Comparison of ENCODE assay signal across 20 cellular contexts in genomic region chr12:106088246-106089200, GRCh38. TPM values are rescaled to one million over a fixed set of nuclear protein-coding genes. Genes with fewer than 3 reads are reported as not detected.
DNase-seq lines count a peak whose midpoint lies in the region; ATAC-seq, FAIRE-seq and TF ChIP-seq lines count a peak whose summit lies in the region.
"Had no signal": no experiment of that assay in that cellular context is flagged by ENCODE, and none has a peak within 500 bp of the region (broad histone marks: within the 10 kb centered on the region; RNA-seq: fewer than 3 reads in every experiment).

No MANE protein-coding gene starts in this region.

- H3K79me2 ChIP-seq in HepG2 (ENCODE audit: insufficient read depth, low read length): no peaks in the 10 kb centered on the region

- BruUV-seq in HepG2 (replicated peaks; lab: Mats Ljungman, UMichigan): no TSS peak

- H4K20me1 ChIP-seq in HepG2 (ENCODE audit: insufficient read depth, low read length): no peaks in the 10 kb centered on the region
- H4K20me1 ChIP-seq: BLaER1 treated with 17β-estradiol and CSF1 and Interleukin-3, amounts not matched to agents 10 nM and 100 nM had no signal

- H3K27ac ChIP-seq in liver (ENCODE audit: low read depth in 1 of 2, low read length in 2 of 2) (no peak overlapping the region), HepG2 (ENCODE audit: extremely low read length, insufficient read depth, low read length) (no peak overlapping the region), left ventricle myocardium inferior (replicated peaks) (peak overlapping the region; percentile 93), psoas muscle (peak overlapping the region; percentile 38), vagina (peak overlapping the region; percentile 86)
- H3K27ac ChIP-seq: BLaER1 treated with 17β-estradiol and CSF1 and Interleukin-3, amounts not matched to agents 10 nM and 100 nM; epithelial cell of prostate had no signal

- H3K36me3 ChIP-seq in liver (ENCODE audit: control insufficient read depth in 4 of 4, insufficient read depth in 3 of 4, low read depth in 1 of 4, low read length in 3 of 4) (peaks cover 0 to 3% (median 0%) of the 10 kb centered on the region in 4 donors), HepG2 (replicated peaks in 1 of 2; ENCODE audit: control insufficient read depth in 1 of 2, insufficient read depth in 2 of 2, low read length in 2 of 2) (no peaks in the 10 kb centered on the region), left ventricle myocardium inferior (peaks cover 21% of the 10 kb centered on the region), psoas muscle (ENCODE audit: insufficient read depth in 1 of 2, low read depth in 1 of 2) (peaks cover 0 to 23% of the 10 kb centered on the region in 2 donors), vagina (peaks cover 0 to 5% of the 10 kb centered on the region in 2 donors)
- H3K36me3 ChIP-seq: BLaER1 treated with 17β-estradiol and CSF1 and Interleukin-3, amounts not matched to agents 10 nM and 100 nM had no signal

- WGBS in liver: 65% methylated on average over 9 of the region's 9 CpGs
- WGBS in HepG2 (ENCODE audit: low lambda C conversion rate): 76% methylated on average over 9 of the region's 9 CpGs
- 52 to 67% (median 58%) methylated on average over 9 of the region's 9 CpGs for WGBS in psoas muscle, 3 donors

- no peak for TF ChIP-seq POLR2A in HepG2 (IDR thresholded peaks at IDR 0.05; ENCODE audit: insufficient read depth in 1 of 2, low read depth in 2 of 2, low read length in 2 of 2)
- no peak for TF ChIP-seq POLR2A in vagina (IDR thresholded peaks at IDR 0.05)

- in situ Hi-C loops in HepG2 (cut with HindIII; ENCODE audit: extremely low pct_ligation_motif_present, low pct_unique_long_range_greater_than_20kb): loop anchor here (10.0 kb wide), 1 partner anchor 46 kb away; the partner anchor contains the start of gene NUAK1

- H3K27me3 ChIP-seq in liver (ENCODE audit: control insufficient read depth in 4 of 4, insufficient read depth in 4 of 4, low read length in 3 of 4) (no peaks in the 10 kb centered on the region), HepG2 (ENCODE audit: control insufficient read depth in 1 of 2, insufficient read depth in 2 of 2, low read length in 2 of 2) (no peaks in the 10 kb centered on the region), left ventricle myocardium inferior (ENCODE audit: low read depth) (no peaks in the 10 kb centered on the region), psoas muscle (ENCODE audit: insufficient read depth in 3 of 3, low read length in 2 of 3) (no peaks in the 10 kb centered on the region), vagina (no peaks in the 10 kb centered on the region)
- H3K27me3 ChIP-seq: BLaER1 treated with 17β-estradiol and CSF1 and Interleukin-3, amounts not matched to agents 10 nM and 100 nM had no signal

- intact Hi-C loops in HepG2 (cut with micrococcal nuclease; ENCODE audit: unreplicated experiment) (no loop called here), left ventricle myocardium inferior (cut with micrococcal nuclease) (no loop called here), psoas muscle (cut with DNase I) (no loop called here), vagina (cut with DNase I) (no loop called here)

- TF ChIP-seq EP300 in HepG2 (IDR thresholded peaks at IDR 0.05; ENCODE audit: low read depth in 2 of 2, low read length in 2 of 2) (no peak), HepG2 (CRISPR knock-in tag; IDR thresholded peaks at IDR 0.05; ENCODE audit: borderline replicate concordance) (no peak)

- H3K4me1 ChIP-seq in liver (ENCODE audit: control insufficient read depth in 4 of 4, insufficient read depth in 4 of 4, low read length in 3 of 4) (peaks cover 0 to 11% (median 7%) of the 10 kb centered on the region in 4 donors), HepG2 (ENCODE audit: insufficient read depth, low read length) (peaks cover 9% of the 10 kb centered on the region), left ventricle myocardium inferior (peaks cover 78% of the 10 kb centered on the region), psoas muscle (peaks cover 33% of the 10 kb centered on the region), vagina (peaks cover 65% of the 10 kb centered on the region)
- H3K4me1 ChIP-seq: BLaER1 treated with 17β-estradiol and CSF1 and Interleukin-3, amounts not matched to agents 10 nM and 100 nM had no signal

- TF ChIP-seq CTCF in liver (IDR thresholded peaks at IDR 0.05; ENCODE audit: low read depth, low read length, missing input control) (no peak), HepG2 (CRISPR knock-in tag; IDR thresholded peaks at IDR 0.05) (no peak), left ventricle myocardium inferior (IDR thresholded peaks at IDR 0.05; ENCODE audit: borderline replicate concordance) (no peak), psoas muscle (IDR thresholded peaks at IDR 0.05) (no peak), vagina (IDR thresholded peaks at IDR 0.05) (no peak)

- no peak overlapping the region for H3K4me2 ChIP-seq in HepG2 (ENCODE audit: low read depth, low read length)
- H3K4me2 ChIP-seq: BLaER1 treated with 17β-estradiol and CSF1 and Interleukin-3, amounts not matched to agents 10 nM and 100 nM had no signal

- ATAC-seq in HepG2: no peak
- ATAC-seq in psoas muscle: no peak
- no peak for ATAC-seq in GM21619 (IDR thresholded peaks at IDR 0.05; ENCODE audit: unreplicated experiment)
- ATAC-seq in HG03460 (IDR thresholded peaks at IDR 0.05; ENCODE audit: unreplicated experiment): no peak
- ATAC-seq: activated CD4-positive, alpha-beta T cell treated with anti-CD3 and anti-CD28 coated beads for 36 hours; SK-N-SH treated with all-trans-retinoic acid at 6 μM for 48 hours had no signal

- TF ChIP-seq RAD21 in liver (IDR thresholded peaks at IDR 0.05) (no peak), HepG2 (CRISPR knock-in tag; IDR thresholded peaks at IDR 0.05) (no peak)

- no peak overlapping the region for H2AFZ ChIP-seq in HepG2 (ENCODE audit: low read length)

- FAIRE-seq in HepG2 (lab: Jason Lieb, UNC): no peak
- FAIRE-seq: RCC 7860 had no signal

- H3K4me3 ChIP-seq in liver (ENCODE audit: low read depth in 1 of 3, low read length in 3 of 3): no peak overlapping the region
- H3K4me3 ChIP-seq in HepG2 (replicated peaks in 1 of 3; ENCODE audit: insufficient read depth in 1 of 3, low read depth in 2 of 3, low read length in 3 of 3): no peak overlapping the region
- H3K4me3 ChIP-seq in left ventricle myocardium inferior: no peak overlapping the region
- H3K4me3 ChIP-seq in psoas muscle: no peak overlapping the region
- H3K4me3 ChIP-seq in vagina: no peak overlapping the region
- H3K4me3 ChIP-seq: BLaER1 treated with 17β-estradiol and CSF1 and Interleukin-3, amounts not matched to agents 10 nM and 100 nM had no signal

- H3K9ac ChIP-seq in liver (ENCODE audit: low read depth in 1 of 2, low read length in 2 of 2) (no peak overlapping the region), HepG2 (ENCODE audit: insufficient read depth, low read depth, low read length) (no peak overlapping the region)
- H3K9ac ChIP-seq: BLaER1 treated with 17β-estradiol and CSF1 and Interleukin-3, amounts not matched to agents 10 nM and 100 nM had no signal

- CTCF ChIA-PET in HepG2 (lab: Yijun Ruan, JAX; ENCODE audit: low intra/inter-chr PET ratio, low total read pairs): no interaction called here

- H3K9me3 ChIP-seq in liver (ENCODE audit: control insufficient read depth in 4 of 4, low read length in 3 of 4) (no peaks in the 10 kb centered on the region), HepG2 (ENCODE audit: low read length) (no peaks in the 10 kb centered on the region), left ventricle myocardium inferior (replicated peaks) (no peaks in the 10 kb centered on the region), psoas muscle (no peaks in the 10 kb centered on the region), vagina (no peaks in the 10 kb centered on the region)
- H3K9me3 ChIP-seq: BLaER1 treated with 17β-estradiol and CSF1 and Interleukin-3, amounts not matched to agents 10 nM and 100 nM had no signal

- POLR2A ChIA-PET in HepG2 (lab: Yijun Ruan, JAX): no interaction called here

- DNase-seq in HepG2 (ENCODE audit: low spot score): no peak
- no peak for DNase-seq in left ventricle myocardium inferior
- no peak for DNase-seq in psoas muscle
- no peak for DNase-seq in vagina (ENCODE audit: extremely low spot score in 2 of 2)
- DNase-seq in foreskin melanocyte: no peak
- DNase-seq: 8988T; activated CD4-positive, alpha-beta T cell treated with anti-CD3 and anti-CD28 coated beads for 36 hours; activated effector memory CD4-positive, alpha-beta T cell treated with anti-CD3 and anti-CD28 coated beads, Interleukin-2, amount 50 U/mL, for 16 hours; amniotic stem cell; cortex of kidney; glutamatergic neuron; immature natural killer cell; NCI-H1417 treated with DMSO at 0.1 percent for 48 hours had no signal

TF ChIP-seq in liver, 16 proteins besides CTCF, POLR2A, EP300 and RAD21 (continues in another document):
- no peak for TF ChIP-seq JUND (IDR thresholded peaks at IDR 0.05)

RNA-seq across cellular contexts. Expression of gene NUAK1, which starts 50.2 kb away (rescaled TPM):
- total RNA-seq in liver: 1 to 10 TPM; 3.6 to 9.3 TPM
- polyA plus RNA-seq in liver: 1 to 10 TPM; 2.5 to 4.1 TPM
- 1.9 and 2.0 TPM in 2 replicates for total RNA-seq in HepG2 (2016; rRNA removed; fragmentation: Illumina TruSeq; extraction: Trizol)
- total RNA-seq in HepG2 (2016; cell fraction: cytosol; rRNA removed; fragmentation: Illumina TruSeq; extraction: Trizol; ENCODE audit: low read depth): 0.20 and 1.1 TPM in 2 replicates
- total RNA-seq in HepG2 (2016; cell fraction: insoluble cytoplasmic fraction; rRNA removed; fragmentation: Illumina TruSeq; extraction: Trizol): 1.7 and 2.1 TPM in 2 replicates
- total RNA-seq in HepG2 (2016; cell fraction: membrane; rRNA removed; fragmentation: Illumina TruSeq; extraction: Trizol): 1.1 and 1.8 TPM in 2 replicates
- 1.8 and 1.9 TPM in 2 replicates for total RNA-seq in HepG2 (2016; cell fraction: nucleus; rRNA removed; fragmentation: Illumina TruSeq; extraction: Trizol)
- polyA plus RNA-seq in HepG2 (2011; rRNA removed): 0.74 and 1.7 TPM in 2 replicates
- 0.79 and 1.2 TPM in 2 replicates for polyA plus RNA-seq in HepG2 (2011; cell fraction: cytosol; rRNA removed)
- 0.69 and 1.3 TPM in 2 replicates for polyA plus RNA-seq in HepG2 (2011; cell fraction: nucleus; rRNA removed)
- 0.40 and 1.4 TPM in 2 replicates for polyA plus RNA-seq in HepG2 (2012)
- 0.08 and 0.11 TPM in 2 replicates for polyA plus RNA-seq in HepG2 (2016; cell fraction: cytosol; fragmentation: Illumina TruSeq; extraction: Trizol; ENCODE audit: low read depth)
- polyA plus RNA-seq in HepG2 (2016; cell fraction: insoluble cytoplasmic fraction; fragmentation: Illumina TruSeq; extraction: Trizol; ENCODE audit: low read depth): 1.7 TPM in 2 replicates
- polyA plus RNA-seq in HepG2 (2016; cell fraction: membrane; fragmentation: Illumina TruSeq; extraction: Trizol; ENCODE audit: low read depth): 0.32 and 0.37 TPM in 2 replicates
- 1.9 TPM in 2 replicates for polyA plus RNA-seq in HepG2 (2016; cell fraction: nucleus; fragmentation: Illumina TruSeq; extraction: Trizol; ENCODE audit: insufficient read depth, low read depth)
- 2.5 and 4.9 TPM in 2 replicates for polyA minus RNA-seq in HepG2 (2011; rRNA and poly(A)+ RNA removed; ENCODE audit: low replicate concordance)
- 0.89 and 1.6 TPM in 2 replicates for polyA minus RNA-seq in HepG2 (2011; cell fraction: cytosol; rRNA and poly(A)+ RNA removed)
- 1.6 and 2.3 TPM in 2 replicates for polyA minus RNA-seq in HepG2 (2011; cell fraction: nucleus; rRNA and poly(A)+ RNA removed)
- total RNA-seq in left ventricle myocardium inferior: 42.1 TPM
- 100 to 1,000 TPM in 1 of 4 donors, 10 to 100 TPM in 3; 19.8 to 102 (median 35.6) TPM for total RNA-seq in psoas muscle
- polyA plus RNA-seq in psoas muscle: 10 to 100 TPM in 2 of 3 donors, 1 to 10 TPM in 1; 7.0 to 21.8 (median 10.2) TPM
- total RNA-seq in vagina: 22.8 TPM
- total RNA-seq: activated CD4-positive, alpha-beta T cell treated with anti-CD3 and anti-CD28 coated beads for 36 hours had no signal

Comparison
In these comparisons a context has a peak if more than half of its experiments do, and no peak if none do; other contexts are left out.
1. H3K27ac ChIP-seq: peak in left ventricle myocardium inferior (single experiment), psoas muscle (single experiment) and vagina (single experiment); none in liver (0 of 2) and HepG2 (single experiment).